In the genomic region with DNA sequence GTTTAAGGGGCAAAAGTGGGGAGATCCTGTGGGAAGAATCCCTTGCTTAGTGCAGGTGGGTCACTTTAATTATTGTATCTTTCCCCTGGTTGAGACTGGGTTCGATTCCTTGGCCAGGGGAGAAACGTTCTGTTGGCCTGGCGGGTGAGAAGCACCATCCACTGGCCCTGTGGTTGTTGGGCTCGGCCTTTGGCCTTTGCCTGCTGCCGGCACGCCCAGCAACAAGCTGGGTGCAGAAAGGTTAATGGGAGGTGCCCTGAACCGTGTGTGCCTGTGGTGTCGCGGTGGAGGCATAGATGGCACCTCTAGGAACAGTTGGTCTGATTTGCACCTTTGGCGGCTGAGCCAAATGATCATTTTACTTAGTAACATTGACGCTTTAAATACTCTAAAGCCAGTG, we compare ENCODE assay signal across 21 cellular contexts.
"Had no signal": no experiment of that assay in that cellular context is flagged by ENCODE, and none has a peak within 500 bp of the region (broad histone marks: within the 10 kb centered on the region; RNA-seq: fewer than 3 reads in every experiment).

No MANE protein-coding gene starts in this region.

- H3K27me3 Mint-ChIP-seq: dendritic cell treated with granulocyte-macrophage colony-stimulating factor and Interleukin-4, amounts not matched to agents 40 ng/mL and 50 ng/mL, for 4 days; effector memory CD8-positive, alpha-beta T cell had no signal

- H3K27ac Mint-ChIP-seq: dendritic cell treated with granulocyte-macrophage colony-stimulating factor and Interleukin-4, amounts not matched to agents 40 ng/mL and 50 ng/mL, for 4 days; effector memory CD8-positive, alpha-beta T cell; endodermal cell had no signal

- FAIRE-seq: endothelial cell of umbilical vein had no signal

- DNase-seq: colonic mucosa; cortex of kidney; dermis blood vessel endothelial cell; dorsolateral prefrontal cortex; effector CD4-positive, alpha-beta T cell; effector CD8-positive, alpha-beta T cell; effector memory CD4-positive, alpha-beta T cell; effector memory CD8-positive, alpha-beta T cell; endodermal cell; erythroblast; esophagus squamous epithelium; foreskin fibroblast; foreskin keratinocyte; foreskin melanocyte; gastrocnemius medialis; glutamatergic neuron; head of caudate nucleus; heart left ventricle; heart right ventricle had no signal

- H3K4me3 Mint-ChIP-seq: dendritic cell treated with granulocyte-macrophage colony-stimulating factor and Interleukin-4, amounts not matched to agents 40 ng/mL and 50 ng/mL, for 4 days; effector memory CD8-positive, alpha-beta T cell; endodermal cell had no signal

- H3K4me1 Mint-ChIP-seq: endodermal cell had no signal
